In the genomic region with DNA sequence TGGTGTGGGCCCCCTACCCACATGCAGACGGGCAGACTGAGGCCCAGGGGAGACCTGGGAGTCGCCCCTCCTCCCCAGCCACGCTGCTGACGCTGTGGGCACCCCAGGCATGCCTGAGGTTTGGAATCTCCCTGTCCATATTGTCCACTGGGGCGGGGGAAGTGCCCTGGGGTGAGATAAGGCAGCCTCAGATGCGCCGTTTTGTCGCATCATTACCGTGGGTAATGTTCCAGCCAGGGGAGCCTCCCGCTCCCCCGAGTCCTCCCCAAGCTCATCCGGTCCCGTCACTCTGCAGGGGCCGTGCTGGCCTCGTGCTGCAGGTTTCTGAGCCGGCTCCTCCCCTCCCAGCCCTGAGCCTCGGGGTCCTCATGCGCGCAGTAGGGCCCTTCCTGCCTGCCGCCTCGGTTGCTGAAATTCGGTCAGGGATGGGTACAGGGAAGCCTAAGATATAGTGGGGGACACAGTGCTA, we compare ENCODE assay signal across 1 cellular context.
TF ChIP-seq lines count a peak whose summit lies in the region.

No MANE protein-coding gene starts in this region.

TF ChIP-seq in K562, 482 proteins besides CTCF, POLR2A, EP300 and RAD21 (continued from another document and continues in another):
- no peak for TF ChIP-seq ARID4B (CRISPR knock-in tag; IDR thresholded peaks at IDR 0.05)
- peak; percentile 95 for TF ChIP-seq TCF3 (CRISPR knock-in tag; IDR thresholded peaks at IDR 0.05)
- peak; percentile 39 for TF ChIP-seq MEIS2 (IDR thresholded peaks at IDR 0.05; ENCODE audit: partially characterized antibody)
- no peak for TF ChIP-seq ZFPM2 (CRISPR knock-in tag; IDR thresholded peaks at IDR 0.05)
- peak; percentile 72; the same call in 1 of the 2 replicates for TF ChIP-seq ZNF589 (CRISPR knock-in tag; IDR thresholded peaks at IDR 0.05; ENCODE audit: low read depth)
- TF ChIP-seq, protein P1, sequence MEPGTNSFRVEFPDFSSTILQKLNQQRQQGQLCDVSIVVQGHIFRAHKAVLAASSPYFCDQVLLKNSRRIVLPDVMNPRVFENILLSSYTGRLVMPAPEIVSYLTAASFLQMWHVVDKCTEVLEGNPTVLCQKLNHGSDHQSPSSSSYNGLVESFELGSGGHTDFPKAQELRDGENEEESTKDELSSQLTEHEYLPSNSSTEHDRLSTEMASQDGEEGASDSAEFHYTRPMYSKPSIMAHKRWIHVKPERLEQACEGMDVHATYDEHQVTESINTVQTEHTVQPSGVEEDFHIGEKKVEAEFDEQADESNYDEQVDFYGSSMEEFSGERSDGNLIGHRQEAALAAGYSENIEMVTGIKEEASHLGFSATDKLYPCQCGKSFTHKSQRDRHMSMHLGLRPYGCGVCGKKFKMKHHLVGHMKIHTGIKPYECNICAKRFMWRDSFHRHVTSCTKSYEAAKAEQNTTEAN (CRISPR knock-in tag; IDR thresholded peaks at IDR 0.05) = no peak
- no peak for TF ChIP-seq PTTG1 (tag; IDR thresholded peaks at IDR 0.05; ENCODE audit: low read depth)
- TF ChIP-seq ZNF239 (CRISPR knock-in tag; IDR thresholded peaks at IDR 0.05) = no peak
- TF ChIP-seq FOXK1 (CRISPR knock-in tag; IDR thresholded peaks at IDR 0.05; ENCODE audit: borderline replicate concordance) = no peak
- peak; percentile 71 for TF ChIP-seq MTA2 (IDR thresholded peaks at IDR 0.05; ENCODE audit: low read depth)
- TF ChIP-seq SETDB1 (IDR thresholded peaks at IDR 0.05; ENCODE audit: low read length) = no peak
- no peak for TF ChIP-seq U2AF1 (optimal IDR thresholded peaks at IDR 0.05; ENCODE audit: low read depth, low read length)
- no peak for TF ChIP-seq SRSF3 (IDR thresholded peaks at IDR 0.05; ENCODE audit: insufficient read depth, low read length)
- TF ChIP-seq XRCC4 (IDR thresholded peaks at IDR 0.05; ENCODE audit: extremely low read depth, insufficient read depth, insufficient read length) = no peak
- no peak for TF ChIP-seq SAFB (IDR thresholded peaks at IDR 0.05; ENCODE audit: borderline replicate concordance, low read depth, low read length)
- TF ChIP-seq RBFOX2 (IDR thresholded peaks at IDR 0.05; ENCODE audit: low read depth, low read length) = peak; percentile 44
- no peak for TF ChIP-seq ZNF347 (CRISPR knock-in tag; IDR thresholded peaks at IDR 0.05; ENCODE audit: low read depth)
- peak; percentile 92 for TF ChIP-seq CBFA2T3 (IDR thresholded peaks at IDR 0.05)
- TF ChIP-seq NR1H2 (CRISPR knock-in tag; IDR thresholded peaks at IDR 0.05) = no peak
- TF ChIP-seq, protein P2, sequence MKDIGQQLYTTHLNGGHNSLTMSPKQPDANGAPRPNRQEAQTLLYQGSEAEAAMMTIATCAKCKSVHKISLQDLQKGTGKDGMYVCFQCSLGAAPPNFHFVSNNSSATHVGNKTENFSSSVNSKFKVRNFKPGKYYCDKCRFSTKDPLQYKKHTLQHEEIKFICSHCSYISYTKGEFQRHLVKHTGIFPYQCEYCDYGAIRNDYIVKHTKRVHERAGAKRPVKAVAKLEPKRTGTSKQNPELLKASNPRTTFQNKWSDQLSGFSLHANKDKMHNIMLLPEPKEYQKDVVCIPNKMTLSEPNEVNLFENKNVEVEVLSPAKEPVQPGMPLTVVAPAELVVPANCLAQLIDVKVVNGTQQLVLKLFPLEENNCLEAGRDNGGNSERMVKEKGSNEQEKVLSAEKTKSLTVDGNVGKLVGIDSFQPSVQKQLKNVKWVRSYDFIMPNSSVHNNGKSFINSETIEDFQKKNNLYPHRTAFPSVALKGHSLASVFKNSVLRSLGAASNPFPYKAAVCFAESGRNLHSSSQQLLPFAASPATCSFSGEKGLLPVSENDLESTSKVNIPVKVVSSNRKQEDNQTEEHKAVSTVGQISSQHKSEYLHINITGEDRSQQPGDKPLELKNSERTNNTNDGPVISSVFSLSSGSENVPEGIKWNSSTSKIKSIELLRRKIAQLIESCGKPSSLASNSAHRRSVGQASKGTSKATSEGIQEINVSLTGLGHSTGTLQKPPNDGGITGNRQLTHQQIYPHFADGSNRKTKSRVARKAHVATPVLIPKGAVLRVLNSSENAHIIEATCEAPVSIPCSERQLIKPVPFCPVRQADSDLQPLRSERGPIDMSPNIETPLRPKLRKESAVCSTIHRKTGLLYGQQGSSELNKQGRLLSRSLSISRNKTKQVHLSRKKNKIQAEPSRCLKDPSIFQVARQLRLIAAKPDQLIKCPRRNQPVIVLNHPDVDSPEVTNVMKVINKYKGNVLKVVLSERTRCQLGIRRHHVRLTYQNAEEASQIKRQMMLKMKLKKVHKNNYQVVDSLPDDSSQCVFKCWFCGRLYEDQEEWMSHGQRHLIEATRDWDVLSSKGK (CRISPR knock-in tag; IDR thresholded peaks at IDR 0.05) = no peak
- no peak for TF ChIP-seq ZNF695 (CRISPR knock-in tag; IDR thresholded peaks at IDR 0.05)
- no peak for TF ChIP-seq ZNF253 (CRISPR knock-in tag; conservative IDR thresholded peaks at IDR 0.05)
- 0 out of 2 replicates have a peak, but pooled peaks have one; percentile 46 for TF ChIP-seq ETV5 (CRISPR knock-in tag; IDR thresholded peaks at IDR 0.05; ENCODE audit: low read depth)
- no peak for TF ChIP-seq MXD1 (CRISPR knock-in tag; IDR thresholded peaks at IDR 0.05; ENCODE audit: borderline replicate concordance, poor library complexity, severe bottlenecking)
- no peak for TF ChIP-seq SIX5 (IDR thresholded peaks at IDR 0.05; ENCODE audit: borderline replicate concordance in 1 of 2, insufficient read depth in 1 of 2, low read depth in 1 of 2, low read length in 2 of 2)
- no peak for TF ChIP-seq PHF20 (IDR thresholded peaks at IDR 0.05; ENCODE audit: partially characterized antibody)
- TF ChIP-seq ZFP30 (CRISPR knock-in tag; IDR thresholded peaks at IDR 0.05; ENCODE audit: borderline replicate concordance) = no peak
- TF ChIP-seq LEF1 (IDR thresholded peaks at IDR 0.05) = no peak; the same call in 1 of the 2 replicates
- peak; percentile 80 for TF ChIP-seq CCNT2 (IDR thresholded peaks at IDR 0.05; ENCODE audit: borderline replicate concordance, extremely low read depth, insufficient read length, low read depth, low read length)
- TF ChIP-seq, protein P3, sequence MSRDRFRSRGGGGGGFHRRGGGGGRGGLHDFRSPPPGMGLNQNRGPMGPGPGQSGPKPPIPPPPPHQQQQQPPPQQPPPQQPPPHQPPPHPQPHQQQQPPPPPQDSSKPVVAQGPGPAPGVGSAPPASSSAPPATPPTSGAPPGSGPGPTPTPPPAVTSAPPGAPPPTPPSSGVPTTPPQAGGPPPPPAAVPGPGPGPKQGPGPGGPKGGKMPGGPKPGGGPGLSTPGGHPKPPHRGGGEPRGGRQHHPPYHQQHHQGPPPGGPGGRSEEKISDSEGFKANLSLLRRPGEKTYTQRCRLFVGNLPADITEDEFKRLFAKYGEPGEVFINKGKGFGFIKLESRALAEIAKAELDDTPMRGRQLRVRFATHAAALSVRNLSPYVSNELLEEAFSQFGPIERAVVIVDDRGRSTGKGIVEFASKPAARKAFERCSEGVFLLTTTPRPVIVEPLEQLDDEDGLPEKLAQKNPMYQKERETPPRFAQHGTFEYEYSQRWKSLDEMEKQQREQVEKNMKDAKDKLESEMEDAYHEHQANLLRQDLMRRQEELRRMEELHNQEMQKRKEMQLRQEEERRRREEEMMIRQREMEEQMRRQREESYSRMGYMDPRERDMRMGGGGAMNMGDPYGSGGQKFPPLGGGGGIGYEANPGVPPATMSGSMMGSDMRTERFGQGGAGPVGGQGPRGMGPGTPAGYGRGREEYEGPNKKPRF (IDR thresholded peaks at IDR 0.05; ENCODE audit: low read depth, low read length) = no peak
- TF ChIP-seq, protein P4, sequence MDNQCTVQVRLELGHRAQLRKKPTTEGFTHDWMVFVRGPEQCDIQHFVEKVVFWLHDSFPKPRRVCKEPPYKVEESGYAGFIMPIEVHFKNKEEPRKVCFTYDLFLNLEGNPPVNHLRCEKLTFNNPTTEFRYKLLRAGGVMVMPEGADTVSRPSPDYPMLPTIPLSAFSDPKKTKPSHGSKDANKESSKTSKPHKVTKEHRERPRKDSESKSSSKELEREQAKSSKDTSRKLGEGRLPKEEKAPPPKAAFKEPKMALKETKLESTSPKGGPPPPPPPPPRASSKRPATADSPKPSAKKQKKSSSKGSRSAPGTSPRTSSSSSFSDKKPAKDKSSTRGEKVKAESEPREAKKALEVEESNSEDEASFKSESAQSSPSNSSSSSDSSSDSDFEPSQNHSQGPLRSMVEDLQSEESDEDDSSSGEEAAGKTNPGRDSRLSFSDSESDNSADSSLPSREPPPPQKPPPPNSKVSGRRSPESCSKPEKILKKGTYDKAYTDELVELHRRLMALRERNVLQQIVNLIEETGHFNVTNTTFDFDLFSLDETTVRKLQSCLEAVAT (IDR thresholded peaks at IDR 0.05) = no peak
- TF ChIP-seq MYNN (IDR thresholded peaks at IDR 0.05) = peak; percentile 88
- no peak for TF ChIP-seq MYNN (CRISPR knock-in tag; IDR thresholded peaks at IDR 0.05)
- TF ChIP-seq STAG1 (CRISPR knock-in tag; IDR thresholded peaks at IDR 0.05; ENCODE audit: borderline replicate concordance) = no peak
- no peak for TF ChIP-seq ZNF41 (CRISPR knock-in tag; conservative IDR thresholded peaks at IDR 0.05)
- no peak; the same call in 1 of the 2 replicates for TF ChIP-seq ESRRA (IDR thresholded peaks at IDR 0.05; ENCODE audit: borderline replicate concordance, low read depth)
- TF ChIP-seq, protein P5, sequence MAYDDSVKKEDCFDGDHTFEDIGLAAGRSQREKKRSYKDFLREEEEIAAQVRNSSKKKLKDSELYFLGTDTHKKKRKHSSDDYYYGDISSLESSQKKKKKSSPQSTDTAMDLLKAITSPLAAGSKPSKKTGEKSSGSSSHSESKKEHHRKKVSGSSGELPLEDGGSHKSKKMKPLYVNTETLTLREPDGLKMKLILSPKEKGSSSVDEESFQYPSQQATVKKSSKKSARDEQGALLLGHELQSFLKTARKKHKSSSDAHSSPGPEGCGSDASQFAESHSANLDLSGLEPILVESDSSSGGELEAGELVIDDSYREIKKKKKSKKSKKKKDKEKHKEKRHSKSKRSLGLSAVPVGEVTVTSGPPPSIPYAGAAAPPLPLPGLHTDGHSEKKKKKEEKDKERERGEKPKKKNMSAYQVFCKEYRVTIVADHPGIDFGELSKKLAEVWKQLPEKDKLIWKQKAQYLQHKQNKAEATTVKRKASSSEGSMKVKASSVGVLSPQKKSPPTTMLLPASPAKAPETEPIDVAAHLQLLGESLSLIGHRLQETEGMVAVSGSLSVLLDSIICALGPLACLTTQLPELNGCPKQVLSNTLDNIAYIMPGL (CRISPR knock-in tag; IDR thresholded peaks at IDR 0.05) = no peak
- no peak for TF ChIP-seq BDP1 (IDR thresholded peaks at IDR 0.05; ENCODE audit: insufficient read depth, insufficient read length)
- TF ChIP-seq ZNF778 (CRISPR knock-in tag; IDR thresholded peaks at IDR 0.05) = no peak
- no peak for TF ChIP-seq KAT8 (IDR thresholded peaks at IDR 0.05; ENCODE audit: low read depth)
- no peak for TF ChIP-seq LARP7 (IDR thresholded peaks at IDR 0.05)
- 0 out of 4 replicates have a peak, but pooled peaks of 1 of the 2 experiments have one; percentile 12 for TF ChIP-seq SIN3A (IDR thresholded peaks at IDR 0.05; ENCODE audit: borderline replicate concordance in 2 of 2, control insufficient read depth in 1 of 2, low read depth in 2 of 2, low read length in 2 of 2)
- TF ChIP-seq ZFP1 (CRISPR knock-in tag; IDR thresholded peaks at IDR 0.05) = no peak
- TF ChIP-seq MTA1 (IDR thresholded peaks at IDR 0.05; ENCODE audit: borderline replicate concordance) = no peak
- TF ChIP-seq GATAD2A (IDR thresholded peaks at IDR 0.05) = 0 out of 2 replicates have a peak, but pooled peaks have one; percentile 56
- peak; percentile 48; the same call in 1 of the 2 replicates for TF ChIP-seq HDAC2 (IDR thresholded peaks at IDR 0.05)
- TF ChIP-seq ZNF184 (CRISPR knock-in tag; IDR thresholded peaks at IDR 0.05) = no peak
- peak; percentile 78 for TF ChIP-seq NFE2 (IDR thresholded peaks at IDR 0.05; ENCODE audit: low read depth)
- no peak for TF ChIP-seq SREBF2 (CRISPR knock-in tag; IDR thresholded peaks at IDR 0.05)
- no peak for TF ChIP-seq TFE3 (CRISPR knock-in tag; IDR thresholded peaks at IDR 0.05)
